26 cellular contexts compared by ENCODE assay signal in the genomic region with DNA sequence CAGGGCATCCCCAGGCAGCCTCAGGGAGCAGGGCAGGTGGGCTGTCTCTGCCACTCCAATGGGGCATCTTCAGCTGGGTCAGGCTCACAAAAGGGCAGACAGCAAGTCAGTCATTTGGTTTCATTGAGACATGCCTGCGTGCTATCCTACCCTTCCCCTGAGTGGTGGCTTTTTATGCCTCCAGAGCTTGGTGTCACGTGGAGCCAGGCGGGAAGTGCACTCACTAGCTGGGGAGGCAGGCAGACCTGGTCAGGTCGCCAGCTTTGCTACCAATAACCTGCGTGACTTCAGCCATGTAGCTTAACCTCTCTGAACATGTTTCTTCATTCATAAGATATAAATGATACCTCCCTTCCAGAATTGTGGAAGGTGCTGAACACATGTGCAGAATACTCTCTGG.
"Had no signal": no experiment of that assay in that cellular context is flagged by ENCODE, and none has a peak within 500 bp of the region (broad histone marks: within the 10 kb centered on the region; RNA-seq: fewer than 3 reads in every experiment).

No MANE protein-coding gene starts in this region.

- H3K79me2 ChIP-seq: parathyroid adenoma had no signal

- H3K4me3 ChIP-seq: colonic mucosa, gastrocnemius medialis, lung, prostate gland, right atrium auricular region, sigmoid colon, spleen, testis, tibial artery, upper lobe of left lung had no signal

- ATAC-seq: esophagus mucosa; gastrocnemius medialis; left lobe of liver; natural killer cell; stimulated activated memory B cell treated with anti-CD40 and anti-IgM and Interleukin-4, amounts not matched to agents 10 μg/mL and 1 μg/mL and 100 μg/mL, for 72 hours; stimulated activated naive CD8-positive, alpha-beta T cell treated with anti-CD3 and anti-CD28 coated beads, Interleukin-15, Interleukin-2, amounts not matched to agents 100 U/mL and 50 U/mL, for 24 hours had no signal

- H3K9ac ChIP-seq: parathyroid adenoma had no signal

- H3K9me3 ChIP-seq: colonic mucosa, gastrocnemius medialis, neutrophil, prostate gland, sigmoid colon, testis, tibial artery, upper lobe of left lung had no signal

- FAIRE-seq: kidney, urothelium cell line had no signal

- H3K27ac ChIP-seq: colonic mucosa, epithelial cell of prostate, gastrocnemius medialis, neutrophil, parathyroid adenoma, prostate gland, right atrium auricular region, sigmoid colon, spleen, tibial artery, upper lobe of left lung had no signal

- H2AFZ ChIP-seq: parathyroid adenoma had no signal

- H3K27me3 ChIP-seq: colonic mucosa, gastrocnemius medialis, right atrium auricular region, sigmoid colon, testis, upper lobe of left lung had no signal

- H3K36me3 ChIP-seq: colonic mucosa, gastrocnemius medialis, neutrophil, prostate gland, right atrium auricular region, sigmoid colon, spleen, tibial artery, upper lobe of left lung had no signal

- DNase-seq: colonic mucosa; effector CD8-positive, alpha-beta T cell; endodermal cell; foreskin fibroblast; gastrocnemius medialis; head of caudate nucleus; kidney; natural killer cell; sigmoid colon; spleen; stimulated activated CD4-positive, alpha-beta T cell treated with anti-CD3 and anti-CD28 coated beads, Interleukin-4, amount 100 ng/mL, for 4 hours; stimulated activated naive CD8-positive, alpha-beta T cell treated with anti-CD3 and anti-CD28 coated beads, Interleukin-15, Interleukin-2, amounts not matched to agents 100 U/mL and 50 U/mL, for 24 hours; substantia nigra; upper lobe of left lung had no signal

- H3K4me1 ChIP-seq: parathyroid adenoma, prostate gland had no signal
